Comparison of ENCODE assay signal across 1 cellular context in genomic region chr14:20989787-20990600, GRCh38.
A peak's percentile ranks its signal among the peaks of the same experiment; 100 is the strongest.
TF ChIP-seq lines count a peak whose summit lies in the region.

METTL17 (plus strand) TSS chr14:20989980; CDS start chr14:20990003, 23 bp downstream.

TF ChIP-seq in HCT116, 20 proteins besides CTCF, POLR2A, EP300 and RAD21 (continued from another document):
- TF ChIP-seq REST (IDR thresholded peaks at IDR 0.05; ENCODE audit: low read depth): no peak
- no peak for TF ChIP-seq JUND (IDR thresholded peaks at IDR 0.05)
- TF ChIP-seq, protein P1, sequence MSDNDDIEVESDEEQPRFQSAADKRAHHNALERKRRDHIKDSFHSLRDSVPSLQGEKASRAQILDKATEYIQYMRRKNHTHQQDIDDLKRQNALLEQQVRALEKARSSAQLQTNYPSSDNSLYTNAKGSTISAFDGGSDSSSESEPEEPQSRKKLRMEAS (IDR thresholded peaks at IDR 0.05): 0 out of 2 replicates have a peak, but pooled peaks have one; percentile 55
